In genomic region chr3:64223809-64224570, GRCh38 we compare ENCODE assay signal across 8 cellular contexts. TPM values are rescaled to one million over a fixed set of nuclear protein-coding genes. Genes with fewer than 3 reads are reported as not detected.
DNase-seq lines count a peak whose midpoint lies in the region; ATAC-seq and TF ChIP-seq lines count a peak whose summit lies in the region.

No MANE protein-coding gene starts in this region.

- H2AFZ ChIP-seq in osteoblast (ENCODE audit: low read length), result no peak overlapping the region

- peak overlapping the region; percentile 95 for H3K27ac ChIP-seq in osteoblast (ENCODE audit: low read depth, low read length)

- H3K9me3 ChIP-seq in NT2/D1 (ENCODE audit: insufficient read depth, low read length) (no peaks in the 10 kb centered on the region), osteoblast (ENCODE audit: low read depth, low read length) (no peaks in the 10 kb centered on the region)

- intact Hi-C loops in lower leg skin (cut with DNase I; ENCODE audit: low total_unique reads), result no loop called here

- peaks cover 47% of the 10 kb centered on the region for H3K79me2 ChIP-seq in osteoblast (ENCODE audit: insufficient read depth, low read length)

- H3K27me3 ChIP-seq in NT2/D1 (ENCODE audit: insufficient read depth, insufficient read length) (no peaks in the 10 kb centered on the region), osteoblast (ENCODE audit: insufficient read depth, low read length) (no peaks in the 10 kb centered on the region)

- H3K4me1 ChIP-seq in NT2/D1 (ENCODE audit: insufficient read depth, insufficient read length), result peaks cover 5% of the 10 kb centered on the region
- peaks cover 54% of the 10 kb centered on the region for H3K4me1 ChIP-seq in osteoblast (ENCODE audit: insufficient read depth, low read length)

- TF ChIP-seq CTCF in fibroblast of mammary gland (conservative IDR thresholded peaks at IDR 0.05; ENCODE audit: control insufficient read depth, insufficient read depth, low read depth, low read length), result peak; percentile 19
- peak; percentile 30 for TF ChIP-seq CTCF in osteoblast (IDR thresholded peaks at IDR 0.05; ENCODE audit: extremely low read depth, low read depth, low read length)
- no peak for TF ChIP-seq CTCF in lower leg skin (IDR thresholded peaks at IDR 0.05)

- H4K20me1 ChIP-seq in osteoblast (ENCODE audit: insufficient read depth, low read length), result peaks cover 7% of the 10 kb centered on the region

- TF ChIP-seq POLR2A in lower leg skin (IDR thresholded peaks at IDR 0.05), result no peak

- H3K4me2 ChIP-seq in osteoblast (ENCODE audit: insufficient read depth, low read length), result peak overlapping the region; percentile 87

- ATAC-seq in activated CD4-positive, CD25-positive, alpha-beta regulatory T cell treated with anti-CD3 and anti-CD28 coated beads, Interleukin-2, amount 50 U/mL, for 24 hours, result no peak

- H3K4me3 ChIP-seq in NT2/D1 (ENCODE audit: insufficient read length, low read depth) (peak overlapping the region; percentile 43), fibroblast of mammary gland (ENCODE audit: control insufficient read depth, low read depth, low read length) (no peak overlapping the region), osteoblast (ENCODE audit: insufficient read depth, low read length) (peak overlapping the region; percentile 69), lower leg skin (ENCODE audit: low read depth, poor library complexity, severe bottlenecking) (no peak overlapping the region)

- peak; percentile 78 for DNase-seq in Ammon's horn (ENCODE audit: low spot score)
- DNase-seq in NT2/D1 (ENCODE audit: low read depth, low spot score), result no peak
- DNase-seq in fibroblast of mammary gland (ENCODE audit: low read depth), result peak; percentile 62
- DNase-seq in osteoblast (ENCODE audit: insufficient read length, low spot score, missing footprints), result peak; percentile 2
- no peak for DNase-seq in GM19238 (ENCODE audit: insufficient read length, low spot score)
- no peak for DNase-seq in lower leg skin (ENCODE audit: low spot score in 2 of 2)
- no peak for DNase-seq in T-helper 1 cell

- 57 to 64% methylated on average over 5 of the region's 5 CpGs for WGBS in lower leg skin, 2 donors

- H3K36me3 ChIP-seq in NT2/D1 (ENCODE audit: insufficient read depth, insufficient read length, low read length), result no peaks in the 10 kb centered on the region
- H3K36me3 ChIP-seq in osteoblast (ENCODE audit: insufficient read depth, low read length), result no peaks in the 10 kb centered on the region

- peak overlapping the region; percentile 71 for H3K9ac ChIP-seq in NT2/D1 (ENCODE audit: insufficient read length, low read depth)

RNA-seq across cellular contexts. Expression of gene PRICKLE2, which starts 1.3 kb away (rescaled TPM):
- total RNA-seq in osteoblast, result 18.8 and 25.0 TPM in 2 replicates
- 10 to 100 TPM; 10.2 to 18.7 (median 11.7) TPM for total RNA-seq in lower leg skin

Comparison
In these comparisons a context has a peak if more than half of its experiments do, and no peak if none do; other contexts are left out.
1. DNase-seq: peak in Ammon's horn (single experiment), fibroblast of mammary gland (single experiment) and osteoblast (single experiment); none in NT2/D1 (single experiment), GM19238 (single experiment), lower leg skin (0 of 2) and T-helper 1 cell (0 of 5).
2. H3K4me3 ChIP-seq: peak in NT2/D1 (single experiment) and osteoblast (single experiment); none in fibroblast of mammary gland (single experiment) and lower leg skin (single experiment).
3. CTCF ChIP-seq: peak in fibroblast of mammary gland (single experiment) and osteoblast (single experiment); none in lower leg skin (0 of 3).